8 cellular contexts compared by ENCODE assay signal in the genomic region with DNA sequence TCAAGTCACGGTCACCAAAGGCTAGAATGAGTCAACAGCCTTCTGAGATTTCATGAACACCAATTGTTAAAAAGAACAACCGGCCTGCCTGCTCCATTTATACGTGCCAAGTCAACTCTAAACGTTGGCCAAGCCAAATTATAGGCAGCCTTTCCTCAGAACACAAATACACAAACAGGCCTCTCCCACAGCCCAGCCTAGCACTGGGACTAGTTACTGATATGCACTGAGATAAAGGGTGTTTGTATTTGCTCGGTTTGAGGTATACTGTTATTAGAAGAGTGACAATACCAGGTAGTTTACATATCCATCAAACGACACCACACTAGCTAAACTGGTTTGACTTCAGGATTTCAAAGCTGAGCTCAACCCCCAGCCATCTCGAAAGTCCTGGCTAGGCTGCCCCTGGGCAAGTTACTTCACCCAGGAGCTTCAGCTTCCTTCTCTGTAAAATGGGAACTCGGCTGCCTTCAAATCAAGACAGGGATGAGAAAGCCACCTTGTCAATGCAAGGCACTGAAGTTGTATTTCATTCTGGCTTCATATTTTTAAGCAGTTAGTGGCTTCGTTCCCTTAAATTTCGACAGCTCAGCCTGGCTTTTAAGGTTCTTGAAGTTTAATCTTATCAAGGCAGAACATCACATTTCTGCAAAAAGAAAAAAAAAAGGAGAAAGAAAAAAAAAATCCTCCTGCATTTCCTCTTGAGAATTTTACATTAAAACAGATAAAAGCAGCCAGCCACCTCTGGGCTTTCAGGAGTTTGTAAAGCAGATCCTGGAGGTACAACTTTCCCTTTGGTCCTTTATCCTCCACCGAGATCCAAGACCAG. TPM values are rescaled to one million over a fixed set of nuclear protein-coding genes. Genes with fewer than 3 reads are reported as not detected.
DNase-seq lines count a peak whose midpoint lies in the region; ATAC-seq and TF ChIP-seq lines count a peak whose summit lies in the region.

No MANE protein-coding gene starts in this region.

- peaks cover 35% of the 10 kb centered on the region for H4K20me1 ChIP-seq in hepatocyte (ENCODE audit: insufficient read depth, poor library complexity, severe bottlenecking)

- peaks cover 78% of the 10 kb centered on the region for H3K79me2 ChIP-seq in hepatocyte

- H2AFZ ChIP-seq in hepatocyte: no peak overlapping the region

- peak overlapping the region in 1 of 5 donors; percentile 20 for H3K9ac ChIP-seq in subcutaneous abdominal adipose tissue (ENCODE audit: low read length in 5 of 5)

- 22% methylated on average over 11 of the region's 11 CpGs for WGBS in hepatocyte (ENCODE audit: low lambda C conversion rate, missing lambda C conversion rate)

- H3K4me2 ChIP-seq in hepatocyte: peak overlapping the region; percentile 87

- H3K27ac ChIP-seq in VCaP (peak overlapping the region; percentile 98), hepatocyte (peak overlapping the region; percentile 91), subcutaneous abdominal adipose tissue (ENCODE audit: low read depth, low read length) (no peak overlapping the region)

- ATAC-seq in GM21619 (IDR thresholded peaks at IDR 0.05; ENCODE audit: unreplicated experiment) (no peak), GM19397 (IDR thresholded peaks at IDR 0.05; ENCODE audit: unreplicated experiment) (no peak)

- H3K4me3 ChIP-seq in hepatocyte (no peak overlapping the region), subcutaneous abdominal adipose tissue (ENCODE audit: low read depth in 1 of 5, low read length in 5 of 5) (peak overlapping the region in 4 of 5 donors; percentile 16 to 89 (median 34))

- no peaks in the 10 kb centered on the region for H3K9me2 ChIP-seq in hepatocyte (replicated peaks; ENCODE audit: insufficient read depth)

- H3K36me3 ChIP-seq in hepatocyte (replicated peaks; ENCODE audit: insufficient read depth, low read depth) (no peaks in the 10 kb centered on the region), subcutaneous abdominal adipose tissue (ENCODE audit: control insufficient read depth in 5 of 5, insufficient read depth in 5 of 5, low read length in 5 of 5) (peaks cover 5 to 39% (median 29%) of the 10 kb centered on the region in 5 donors)

- TF ChIP-seq CTCF in VCaP (conservative IDR thresholded peaks at IDR 0.05) (no peak), hepatocyte (IDR thresholded peaks at IDR 0.05; ENCODE audit: poor library complexity) (no peak)

- no peaks in the 10 kb centered on the region for H3K27me3 ChIP-seq in hepatocyte
- H3K27me3 ChIP-seq in subcutaneous abdominal adipose tissue (ENCODE audit: control insufficient read depth in 5 of 5, insufficient read depth in 4 of 5, low read length in 5 of 5): no peaks in the 10 kb centered on the region

- DNase-seq in activated CD4-positive, alpha-beta T cell treated with anti-CD3 and anti-CD28 coated beads for 48 hours: peak; percentile 25
- DNase-seq in activated CD4-positive, alpha-beta T cell treated with anti-CD3 and anti-CD28 coated beads, Interleukin-2, amount 50 U/mL, for 4 hours: no peak
- DNase-seq in hepatocyte (ENCODE audit: low spot score) (peak; percentile 39), GF-D8 (lab: John Stamatoyannopoulos, UW) (no peak)

- peaks cover 63% of the 10 kb centered on the region for H3K4me1 ChIP-seq in hepatocyte (ENCODE audit: insufficient read depth)
- H3K4me1 ChIP-seq in subcutaneous abdominal adipose tissue (ENCODE audit: control insufficient read depth in 5 of 5, insufficient read depth in 5 of 5, low read length in 5 of 5): peaks cover 21 to 86% (median 77%) of the 10 kb centered on the region in 5 donors

- H3K9me3 ChIP-seq in hepatocyte (ENCODE audit: low read depth) (no peaks in the 10 kb centered on the region), subcutaneous abdominal adipose tissue (ENCODE audit: control insufficient read depth in 5 of 5, low read length in 5 of 5) (no peaks in the 10 kb centered on the region)

RNA-seq across cellular contexts. Expression of a gene that starts 4.0 kb away (rescaled TPM):
- 18.0 and 45.9 TPM in 2 replicates for total RNA-seq in hepatocyte
- 21.2 and 32.8 TPM in 2 replicates for polyA plus RNA-seq in hepatocyte

Comparison
In these comparisons a context has a peak if more than half of its experiments do, and no peak if none do; other contexts are left out.
1. DNase-seq: peak in activated CD4-positive, alpha-beta T cell treated with anti-CD3 and anti-CD28 coated beads for 48 hours (single experiment) and hepatocyte (single experiment); none in activated CD4-positive, alpha-beta T cell treated with anti-CD3 and anti-CD28 coated beads, Interleukin-2, amount 50 U/mL, for 4 hours (0 of 2) and GF-D8 (single experiment).